19 cellular contexts compared by ENCODE assay signal in the genomic region with DNA sequence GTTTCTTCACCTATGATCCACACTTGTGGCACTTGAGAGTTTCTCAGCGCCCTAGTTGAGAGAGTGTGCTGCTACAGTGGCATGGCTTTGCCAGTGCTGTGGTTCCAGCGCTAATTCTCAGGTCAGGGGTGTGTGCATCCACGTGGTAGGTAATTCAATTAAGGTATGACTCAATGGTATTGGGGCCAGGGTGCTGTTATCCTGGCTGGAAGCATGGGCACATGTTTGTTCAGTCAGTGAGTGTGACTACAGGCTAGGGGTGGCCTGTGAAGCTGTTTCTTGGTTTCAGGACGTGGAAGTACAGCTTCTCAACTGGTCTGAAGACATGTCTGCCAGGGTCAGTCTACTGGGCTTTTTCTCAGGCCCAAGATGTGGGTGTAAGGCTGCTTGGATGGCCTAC. TPM values are rescaled to one million over a fixed set of nuclear protein-coding genes. Genes with fewer than 3 reads are reported as not detected.
A peak's percentile ranks its signal among the peaks of the same experiment; 100 is the strongest.
DNase-seq lines count a peak whose midpoint lies in the region; ATAC-seq, FAIRE-seq and TF ChIP-seq lines count a peak whose summit lies in the region.
"Had no signal": no experiment of that assay in that cellular context is flagged by ENCODE, and none has a peak within 500 bp of the region (broad histone marks: within the 10 kb centered on the region; RNA-seq: fewer than 3 reads in every experiment).

No MANE protein-coding gene starts in this region.

- no peak for ATAC-seq in HepG2
- no peak for ATAC-seq in right lobe of liver
- no peak for ATAC-seq in upper lobe of left lung (ENCODE audit: low FRiP score in 2 of 2)

- H3K4me1 ChIP-seq in HepG2 (ENCODE audit: insufficient read depth, low read length), result no peaks in the 10 kb centered on the region
- no peaks in the 10 kb centered on the region for H3K4me1 ChIP-seq in right lobe of liver
- H3K4me1 ChIP-seq in upper lobe of left lung, result no peaks in the 10 kb centered on the region
- H3K4me1 ChIP-seq in adrenal gland (replicated peaks in 1 of 2), result no peaks in the 10 kb centered on the region
- H3K4me1 ChIP-seq: HAP-1 had no signal

- no peak for TF ChIP-seq RAD21 in HepG2 (CRISPR knock-in tag; IDR thresholded peaks at IDR 0.05)

- H3K36me3 ChIP-seq in HepG2 (replicated peaks in 1 of 2; ENCODE audit: control insufficient read depth in 1 of 2, insufficient read depth in 2 of 2, low read length in 2 of 2), result no peaks in the 10 kb centered on the region
- no peaks in the 10 kb centered on the region for H3K36me3 ChIP-seq in right lobe of liver
- H3K36me3 ChIP-seq in upper lobe of left lung, result no peaks in the 10 kb centered on the region
- H3K36me3 ChIP-seq in adrenal gland (replicated peaks in 1 of 2), result no peaks in the 10 kb centered on the region
- H3K36me3 ChIP-seq: HAP-1 had no signal

- H3K4me3 ChIP-seq in HepG2 (replicated peaks in 1 of 3; ENCODE audit: insufficient read depth in 1 of 3, low read depth in 2 of 3, low read length in 3 of 3) (no peak overlapping the region), right lobe of liver (no peak overlapping the region), retinal pigment epithelial cell (ENCODE audit: low read length) (no peak overlapping the region), upper lobe of left lung (no peak overlapping the region), adrenal gland (no peak overlapping the region)
- H3K4me3 ChIP-seq: HAP-1 had no signal

- H2AFZ ChIP-seq in HepG2 (ENCODE audit: low read length), result no peak overlapping the region

- H3K79me2 ChIP-seq in HepG2 (ENCODE audit: insufficient read depth, low read length), result no peaks in the 10 kb centered on the region

- in situ Hi-C loops in HepG2 (cut with HindIII; ENCODE audit: extremely low pct_ligation_motif_present, low pct_unique_long_range_greater_than_20kb), result no loop called here

- intact Hi-C loops in HepG2 (cut with micrococcal nuclease; ENCODE audit: unreplicated experiment) (no loop called here), right lobe of liver (cut with DNase I) (no loop called here), adrenal gland (cut with DNase I) (no loop called here)

- H3K27me3 ChIP-seq in HepG2 (ENCODE audit: control insufficient read depth in 1 of 2, insufficient read depth in 2 of 2, low read length in 2 of 2) (peaks cover 2 to 8% of the 10 kb centered on the region in 2 experiments; a peak in 2 of 5 replicates), right lobe of liver (no peaks in the 10 kb centered on the region), upper lobe of left lung (no peaks in the 10 kb centered on the region), adrenal gland (no peaks in the 10 kb centered on the region)

- no TSS peak for BruUV-seq in HepG2 (replicated peaks; lab: Mats Ljungman, UMichigan)

- H4K20me1 ChIP-seq in HepG2 (ENCODE audit: insufficient read depth, low read length), result no peaks in the 10 kb centered on the region

- no peak for TF ChIP-seq POLR2A in HepG2 (IDR thresholded peaks at IDR 0.05; ENCODE audit: insufficient read depth in 1 of 2, low read depth in 2 of 2, low read length in 2 of 2)
- no peak for TF ChIP-seq POLR2A in right lobe of liver (IDR thresholded peaks at IDR 0.05)
- no peak for TF ChIP-seq POLR2A in upper lobe of left lung (IDR thresholded peaks at IDR 0.05)
- no peak for TF ChIP-seq POLR2A in adrenal gland (IDR thresholded peaks at IDR 0.05)

- TF ChIP-seq CTCF in HepG2 (CRISPR knock-in tag; IDR thresholded peaks at IDR 0.05) (no peak), right lobe of liver (IDR thresholded peaks at IDR 0.05) (no peak), VCaP (conservative IDR thresholded peaks at IDR 0.05) (no peak), retinal pigment epithelial cell (conservative IDR thresholded peaks at IDR 0.05; ENCODE audit: low read depth, low read length) (no peak), upper lobe of left lung (IDR thresholded peaks at IDR 0.05) (no peak), adrenal gland (IDR thresholded peaks at IDR 0.05) (no peak)

- no peak overlapping the region for H3K9ac ChIP-seq in HepG2 (ENCODE audit: insufficient read depth, low read depth, low read length)

- no peak for FAIRE-seq in HepG2 (lab: Jason Lieb, UNC)
- FAIRE-seq: G401.6, GM12891 had no signal

- no peak overlapping the region for H3K4me2 ChIP-seq in HepG2 (ENCODE audit: low read depth, low read length)

- no peaks in the 10 kb centered on the region for H3K9me3 ChIP-seq in HepG2 (ENCODE audit: low read length)
- H3K9me3 ChIP-seq in right lobe of liver, result no peaks in the 10 kb centered on the region
- H3K9me3 ChIP-seq in upper lobe of left lung, result no peaks in the 10 kb centered on the region
- H3K9me3 ChIP-seq in adrenal gland (replicated peaks in 1 of 3), result no peaks in the 10 kb centered on the region
- H3K9me3 ChIP-seq: HAP-1 had no signal

- WGBS in HepG2 (ENCODE audit: low lambda C conversion rate), result 3% methylated on average over 4 of the region's 4 CpGs
- 60% methylated on average over 2 of the region's 4 CpGs for WGBS in right lobe of liver (ENCODE audit: insufficient coverage, low coverage, low lambda C conversion rate, missing lambda C conversion rate)
- WGBS in upper lobe of left lung, 2 donors, result 73 to 79% methylated on average over 4 of the region's 4 CpGs
- 54 to 76% (median 71%) methylated on average over 4 of the region's 4 CpGs for WGBS in adrenal gland, 4 donors

- no peak for DNase-seq in HepG2 (ENCODE audit: low spot score)
- DNase-seq in right lobe of liver, result no peak
- peak; percentile 67 for DNase-seq in mesenteric fat pad (ENCODE audit: low spot score)
- peak; percentile 3 for DNase-seq in retinal pigment epithelial cell (ENCODE audit: low read depth)
- DNase-seq in upper lobe of left lung, result no peak
- no peak for DNase-seq in adrenal gland
- no peak for DNase-seq in effector CD8-positive, alpha-beta T cell (lab: John Stamatoyannopoulos, UW)
- DNase-seq: ACHN; C1 segment of cervical spinal cord; CD4-positive, alpha-beta memory T cell; DMS79 treated with DMSO at 0.1 percent for 48 hours; EL; GOT3; HFFc6 had no signal

- no peak overlapping the region for H3K27ac ChIP-seq in HepG2 (ENCODE audit: extremely low read length, insufficient read depth, low read length)
- no peak overlapping the region for H3K27ac ChIP-seq in right lobe of liver
- H3K27ac ChIP-seq in VCaP, result peak overlapping the region; percentile 99
- no peak overlapping the region for H3K27ac ChIP-seq in upper lobe of left lung
- H3K27ac ChIP-seq in adrenal gland, result no peak overlapping the region

- POLR2A ChIA-PET in HepG2 (lab: Yijun Ruan, JAX), result no interaction called here

- CTCF ChIA-PET in HepG2 (lab: Yijun Ruan, JAX; ENCODE audit: low intra/inter-chr PET ratio, low total read pairs), result no interaction called here

- no peak for TF ChIP-seq EP300 in HepG2 (IDR thresholded peaks at IDR 0.05; ENCODE audit: low read depth in 2 of 2, low read length in 2 of 2)
- TF ChIP-seq EP300 in HepG2 (CRISPR knock-in tag; IDR thresholded peaks at IDR 0.05; ENCODE audit: borderline replicate concordance), result no peak
- no peak for TF ChIP-seq EP300 in upper lobe of left lung (IDR thresholded peaks at IDR 0.05)

RNA-seq across cellular contexts. Expression of a gene that starts 3.0 kb away (rescaled TPM):
- total RNA-seq in HepG2 (2016; rRNA removed; fragmentation: Illumina TruSeq; extraction: Trizol) (not detected in 2 replicates), right lobe of liver (not detected), mesenteric fat pad (not detected), upper lobe of left lung (not detected), adrenal gland (not detected)
- total RNA-seq in HepG2 (2016; cell fraction: cytosol; rRNA removed; fragmentation: Illumina TruSeq; extraction: Trizol; ENCODE audit: low read depth), result not detected in 2 replicates
- not detected in 2 replicates for total RNA-seq in HepG2 (2016; cell fraction: insoluble cytoplasmic fraction; rRNA removed; fragmentation: Illumina TruSeq; extraction: Trizol)
- total RNA-seq in HepG2 (2016; cell fraction: membrane; rRNA removed; fragmentation: Illumina TruSeq; extraction: Trizol), result not detected in 2 replicates
- not detected in 2 replicates for total RNA-seq in HepG2 (2016; cell fraction: nucleus; rRNA removed; fragmentation: Illumina TruSeq; extraction: Trizol)
- polyA plus RNA-seq in HepG2 (2011; rRNA removed) (not detected in 2 replicates), adrenal gland (not detected)
- not detected in 2 replicates for polyA plus RNA-seq in HepG2 (2011; cell fraction: cytosol; rRNA removed)
- polyA plus RNA-seq in HepG2 (2011; cell fraction: nucleus; rRNA removed), result not detected in 2 replicates
- polyA plus RNA-seq in HepG2 (2012), result not detected in 2 replicates
- not detected in 2 replicates for polyA plus RNA-seq in HepG2 (2016; cell fraction: cytosol; fragmentation: Illumina TruSeq; extraction: Trizol; ENCODE audit: low read depth)
- polyA plus RNA-seq in HepG2 (2016; cell fraction: insoluble cytoplasmic fraction; fragmentation: Illumina TruSeq; extraction: Trizol; ENCODE audit: low read depth), result not detected in 2 replicates
- polyA plus RNA-seq in HepG2 (2016; cell fraction: membrane; fragmentation: Illumina TruSeq; extraction: Trizol; ENCODE audit: low read depth), result not detected in 2 replicates
- polyA plus RNA-seq in HepG2 (2016; cell fraction: nucleus; fragmentation: Illumina TruSeq; extraction: Trizol; ENCODE audit: insufficient read depth, low read depth), result not detected in 2 replicates
- not detected in 2 replicates for polyA minus RNA-seq in HepG2 (2011; rRNA and poly(A)+ RNA removed; ENCODE audit: low replicate concordance)
- polyA minus RNA-seq in HepG2 (2011; cell fraction: cytosol; rRNA and poly(A)+ RNA removed), result not detected in 2 replicates
- polyA minus RNA-seq in HepG2 (2011; cell fraction: nucleus; rRNA and poly(A)+ RNA removed), result not detected in 2 replicates
- total RNA-seq: A172; CD4-positive, alpha-beta memory T cell; HFFc6 had no signal
- polyA plus RNA-seq: CD4-positive, alpha-beta memory T cell had no signal

RNA-seq across cellular contexts. Expression of a gene that starts 11.3 kb away (rescaled TPM):
- total RNA-seq in HepG2 (2016; rRNA removed; fragmentation: Illumina TruSeq; extraction: Trizol) (not detected in 2 replicates), right lobe of liver (not detected), mesenteric fat pad (not detected), upper lobe of left lung (not detected), adrenal gland (not detected)
- total RNA-seq in HepG2 (2016; cell fraction: cytosol; rRNA removed; fragmentation: Illumina TruSeq; extraction: Trizol; ENCODE audit: low read depth), result not detected in 2 replicates
- not detected in 2 replicates for total RNA-seq in HepG2 (2016; cell fraction: insoluble cytoplasmic fraction; rRNA removed; fragmentation: Illumina TruSeq; extraction: Trizol)
- total RNA-seq in HepG2 (2016; cell fraction: membrane; rRNA removed; fragmentation: Illumina TruSeq; extraction: Trizol), result not detected in 2 replicates
- total RNA-seq in HepG2 (2016; cell fraction: nucleus; rRNA removed; fragmentation: Illumina TruSeq; extraction: Trizol), result not detected in 2 replicates
- polyA plus RNA-seq in HepG2 (2011; rRNA removed) (not detected in 2 replicates), adrenal gland (under 1 TPM in 1 of 3 donors, not detected in 2; 0.15 TPM)
- polyA plus RNA-seq in HepG2 (2011; cell fraction: cytosol; rRNA removed), result not detected in 2 replicates
- not detected in 2 replicates for polyA plus RNA-seq in HepG2 (2011; cell fraction: nucleus; rRNA removed)
- not detected in 2 replicates for polyA plus RNA-seq in HepG2 (2012)
- not detected in 2 replicates for polyA plus RNA-seq in HepG2 (2016; cell fraction: cytosol; fragmentation: Illumina TruSeq; extraction: Trizol; ENCODE audit: low read depth)
- not detected in 2 replicates for polyA plus RNA-seq in HepG2 (2016; cell fraction: insoluble cytoplasmic fraction; fragmentation: Illumina TruSeq; extraction: Trizol; ENCODE audit: low read depth)
- not detected in 2 replicates for polyA plus RNA-seq in HepG2 (2016; cell fraction: membrane; fragmentation: Illumina TruSeq; extraction: Trizol; ENCODE audit: low read depth)
- polyA plus RNA-seq in HepG2 (2016; cell fraction: nucleus; fragmentation: Illumina TruSeq; extraction: Trizol; ENCODE audit: insufficient read depth, low read depth), result not detected in 2 replicates
- polyA minus RNA-seq in HepG2 (2011; rRNA and poly(A)+ RNA removed; ENCODE audit: low replicate concordance), result not detected in 2 replicates
- not detected in 2 replicates for polyA minus RNA-seq in HepG2 (2011; cell fraction: cytosol; rRNA and poly(A)+ RNA removed)
- polyA minus RNA-seq in HepG2 (2011; cell fraction: nucleus; rRNA and poly(A)+ RNA removed), result not detected in 2 replicates
- total RNA-seq: A172; CD4-positive, alpha-beta memory T cell; HFFc6 had no signal
- polyA plus RNA-seq: CD4-positive, alpha-beta memory T cell had no signal

RNA-seq across cellular contexts. Expression of a gene that starts 36.2 kb away (rescaled TPM):
- total RNA-seq in HepG2 (2016; rRNA removed; fragmentation: Illumina TruSeq; extraction: Trizol) (not detected in 2 replicates), right lobe of liver (100 to 1,000 TPM in 5 of 6 experiments, 10 to 100 TPM in 1; 51.9 to 197 (median 169) TPM), mesenteric fat pad (16.5 TPM), upper lobe of left lung (1,000 to 10,000 TPM; 1,039 to 7,285 (median 2,025) TPM), adrenal gland (10 to 100 TPM in 1 of 8 donors, 1 to 10 TPM in 5, not detected in 2; 1.8 to 33.7 (median 5.6) TPM)
- not detected in 2 replicates for total RNA-seq in HepG2 (2016; cell fraction: cytosol; rRNA removed; fragmentation: Illumina TruSeq; extraction: Trizol; ENCODE audit: low read depth)
- total RNA-seq in HepG2 (2016; cell fraction: insoluble cytoplasmic fraction; rRNA removed; fragmentation: Illumina TruSeq; extraction: Trizol), result not detected in 2 replicates
- not detected in 2 replicates for total RNA-seq in HepG2 (2016; cell fraction: membrane; rRNA removed; fragmentation: Illumina TruSeq; extraction: Trizol)
- total RNA-seq in HepG2 (2016; cell fraction: nucleus; rRNA removed; fragmentation: Illumina TruSeq; extraction: Trizol), result not detected in 2 replicates
- polyA plus RNA-seq in HepG2 (2011; rRNA removed) (0.13 TPM in 1 of 2 replicates, not detected in the other), adrenal gland (10 to 100 TPM in 1 of 3 donors, 1 to 10 TPM in 2; 2.3 to 25.7 (median 9.2) TPM)
- polyA plus RNA-seq in HepG2 (2011; cell fraction: cytosol; rRNA removed), result 0.28 TPM in 1 of 2 replicates, not detected in the other
- polyA plus RNA-seq in HepG2 (2011; cell fraction: nucleus; rRNA removed), result not detected in 2 replicates
- polyA plus RNA-seq in HepG2 (2012), result not detected in 2 replicates
- polyA plus RNA-seq in HepG2 (2016; cell fraction: cytosol; fragmentation: Illumina TruSeq; extraction: Trizol; ENCODE audit: low read depth), result not detected in 2 replicates
- not detected in 2 replicates for polyA plus RNA-seq in HepG2 (2016; cell fraction: insoluble cytoplasmic fraction; fragmentation: Illumina TruSeq; extraction: Trizol; ENCODE audit: low read depth)
- not detected in 2 replicates for polyA plus RNA-seq in HepG2 (2016; cell fraction: membrane; fragmentation: Illumina TruSeq; extraction: Trizol; ENCODE audit: low read depth)
- not detected in 2 replicates for polyA plus RNA-seq in HepG2 (2016; cell fraction: nucleus; fragmentation: Illumina TruSeq; extraction: Trizol; ENCODE audit: insufficient read depth, low read depth)
- polyA minus RNA-seq in HepG2 (2011; rRNA and poly(A)+ RNA removed; ENCODE audit: low replicate concordance), result 116 TPM in 1 of 2 replicates, not detected in the other
- 10.7 and 13.4 TPM in 2 replicates for polyA minus RNA-seq in HepG2 (2011; cell fraction: cytosol; rRNA and poly(A)+ RNA removed)
- 2.5 and 8.4 TPM in 2 replicates for polyA minus RNA-seq in HepG2 (2011; cell fraction: nucleus; rRNA and poly(A)+ RNA removed)
- total RNA-seq: CD4-positive, alpha-beta memory T cell had no signal
- polyA plus RNA-seq: CD4-positive, alpha-beta memory T cell had no signal

RNA-seq across cellular contexts. Expression of a gene that starts 43.4 kb away (rescaled TPM):
- total RNA-seq in HepG2 (2016; rRNA removed; fragmentation: Illumina TruSeq; extraction: Trizol), result 0.22 TPM in 1 of 2 replicates, not detected in the other
- not detected in 2 replicates for total RNA-seq in HepG2 (2016; cell fraction: cytosol; rRNA removed; fragmentation: Illumina TruSeq; extraction: Trizol; ENCODE audit: low read depth)
- total RNA-seq in HepG2 (2016; cell fraction: insoluble cytoplasmic fraction; rRNA removed; fragmentation: Illumina TruSeq; extraction: Trizol), result not detected in 2 replicates
- not detected in 2 replicates for total RNA-seq in HepG2 (2016; cell fraction: membrane; rRNA removed; fragmentation: Illumina TruSeq; extraction: Trizol)
- not detected in 2 replicates for total RNA-seq in HepG2 (2016; cell fraction: nucleus; rRNA removed; fragmentation: Illumina TruSeq; extraction: Trizol)
- polyA plus RNA-seq in HepG2 (2011; rRNA removed), result not detected in 2 replicates
- polyA plus RNA-seq in HepG2 (2011; cell fraction: cytosol; rRNA removed), result 0.15 TPM in 1 of 2 replicates, not detected in the other
- polyA plus RNA-seq in HepG2 (2011; cell fraction: nucleus; rRNA removed), result not detected in 2 replicates
- polyA plus RNA-seq in HepG2 (2012), result not detected in 2 replicates
- 0.35 and 0.36 TPM in 2 replicates for polyA plus RNA-seq in HepG2 (2016; cell fraction: cytosol; fragmentation: Illumina TruSeq; extraction: Trizol; ENCODE audit: low read depth)
- not detected in 2 replicates for polyA plus RNA-seq in HepG2 (2016; cell fraction: insoluble cytoplasmic fraction; fragmentation: Illumina TruSeq; extraction: Trizol; ENCODE audit: low read depth)
- polyA plus RNA-seq in HepG2 (2016; cell fraction: membrane; fragmentation: Illumina TruSeq; extraction: Trizol; ENCODE audit: low read depth), result not detected in 2 replicates
- polyA plus RNA-seq in HepG2 (2016; cell fraction: nucleus; fragmentation: Illumina TruSeq; extraction: Trizol; ENCODE audit: insufficient read depth, low read depth), result not detected in 2 replicates
- 30.8 TPM in 1 of 2 replicates, not detected in the other for polyA minus RNA-seq in HepG2 (2011; rRNA and poly(A)+ RNA removed; ENCODE audit: low replicate concordance)
- not detected in 2 replicates for polyA minus RNA-seq in HepG2 (2011; cell fraction: cytosol; rRNA and poly(A)+ RNA removed)
- 0.90 TPM in 1 of 2 replicates, not detected in the other for polyA minus RNA-seq in HepG2 (2011; cell fraction: nucleus; rRNA and poly(A)+ RNA removed)
- total RNA-seq in right lobe of liver, result not detected
- total RNA-seq in mesenteric fat pad, result not detected
- total RNA-seq in upper lobe of left lung, result 10 to 100 TPM in 1 of 6 donors, 1 to 10 TPM in 4, not detected in 1; 3.2 to 16.7 (median 5.2) TPM
- not detected for total RNA-seq in adrenal gland
- 1 to 10 TPM in 1 of 3 donors, not detected in 2; 1.0 TPM for polyA plus RNA-seq in adrenal gland
- total RNA-seq: A172; CD4-positive, alpha-beta memory T cell; HFFc6 had no signal
- polyA plus RNA-seq: CD4-positive, alpha-beta memory T cell had no signal

Comparison
In these comparisons a context has a peak if more than half of its experiments do, and no peak if none do; other contexts are left out.
1. DNase-seq: peak in mesenteric fat pad (single experiment) and retinal pigment epithelial cell (single experiment); none in HepG2 (single experiment), right lobe of liver (0 of 3), upper lobe of left lung (0 of 2), adrenal gland (0 of 7) and effector CD8-positive, alpha-beta T cell (single experiment).
2. RNA of a gene that starts 36.2 kb away (total RNA-seq): 1,039 to 7,285 TPM in upper lobe of left lung; 51.9 to 197 TPM in right lobe of liver, 16.5 TPM in mesenteric fat pad (single experiment), 1.8 to 33.7 TPM in adrenal gland and not detected in HepG2; every median in the first group is over 4 times any median in the second.